ENCODE assay signal across 1 cellular context in the genomic region with DNA sequence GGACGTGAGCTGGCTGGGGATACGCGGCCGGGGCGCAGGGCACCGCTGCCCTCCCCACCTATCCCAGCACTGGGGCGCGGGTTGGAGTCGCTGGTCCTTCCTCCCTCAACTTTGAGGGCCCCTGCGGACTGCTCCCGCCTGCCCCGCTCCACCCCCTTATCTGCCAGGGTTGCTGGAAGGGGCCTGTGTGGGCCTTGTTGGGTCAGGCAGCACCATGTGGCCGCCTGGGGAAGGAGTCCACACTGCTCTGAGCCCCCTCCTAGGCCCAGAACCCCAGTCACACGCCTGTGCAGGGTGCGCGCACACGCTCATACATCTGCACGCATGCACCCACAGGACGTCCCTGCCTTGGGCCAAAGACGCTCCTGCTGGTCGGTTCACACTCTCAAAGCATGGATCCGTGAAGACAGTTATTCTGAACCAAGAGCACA.
TF ChIP-seq lines count a peak whose summit lies in the region.

No MANE protein-coding gene starts in this region.

TF ChIP-seq in HepG2, 621 proteins besides CTCF, POLR2A, EP300 and RAD21 (continued from another document):
- TF ChIP-seq ZNF749 (CRISPR knock-in tag; IDR thresholded peaks at IDR 0.05; ENCODE audit: borderline replicate concordance) (0 out of 2 replicates have a peak, but pooled peaks have one; percentile 29), NRL (CRISPR knock-in tag; IDR thresholded peaks at IDR 0.05; ENCODE audit: borderline replicate concordance) (0 out of 2 replicates have a peak, but pooled peaks have one; percentile 24), MYC (CRISPR knock-in tag; IDR thresholded peaks at IDR 0.05; ENCODE audit: borderline replicate concordance) (0 out of 2 replicates have a peak, but pooled peaks have one; percentile 25), ZNF563 (CRISPR knock-in tag; IDR thresholded peaks at IDR 0.05) (0 out of 2 replicates have a peak, but pooled peaks have one; percentile 23), ZSCAN21 (CRISPR knock-in tag; IDR thresholded peaks at IDR 0.05; ENCODE audit: borderline replicate concordance) (0 out of 2 replicates have a peak, but pooled peaks have one; percentile 42), BORCS8-MEF2B (CRISPR knock-in tag; IDR thresholded peaks at IDR 0.05) (0 out of 2 replicates have a peak, but pooled peaks have one; percentile 18), ZNF777 (CRISPR knock-in tag; IDR thresholded peaks at IDR 0.05) (0 out of 2 replicates have a peak, but pooled peaks have one; percentile 7), ZNF768 (CRISPR knock-in tag; IDR thresholded peaks at IDR 0.05) (peak; percentile 39; the same call in 1 of the 2 replicates)
- TF ChIP-seq, protein P1, sequence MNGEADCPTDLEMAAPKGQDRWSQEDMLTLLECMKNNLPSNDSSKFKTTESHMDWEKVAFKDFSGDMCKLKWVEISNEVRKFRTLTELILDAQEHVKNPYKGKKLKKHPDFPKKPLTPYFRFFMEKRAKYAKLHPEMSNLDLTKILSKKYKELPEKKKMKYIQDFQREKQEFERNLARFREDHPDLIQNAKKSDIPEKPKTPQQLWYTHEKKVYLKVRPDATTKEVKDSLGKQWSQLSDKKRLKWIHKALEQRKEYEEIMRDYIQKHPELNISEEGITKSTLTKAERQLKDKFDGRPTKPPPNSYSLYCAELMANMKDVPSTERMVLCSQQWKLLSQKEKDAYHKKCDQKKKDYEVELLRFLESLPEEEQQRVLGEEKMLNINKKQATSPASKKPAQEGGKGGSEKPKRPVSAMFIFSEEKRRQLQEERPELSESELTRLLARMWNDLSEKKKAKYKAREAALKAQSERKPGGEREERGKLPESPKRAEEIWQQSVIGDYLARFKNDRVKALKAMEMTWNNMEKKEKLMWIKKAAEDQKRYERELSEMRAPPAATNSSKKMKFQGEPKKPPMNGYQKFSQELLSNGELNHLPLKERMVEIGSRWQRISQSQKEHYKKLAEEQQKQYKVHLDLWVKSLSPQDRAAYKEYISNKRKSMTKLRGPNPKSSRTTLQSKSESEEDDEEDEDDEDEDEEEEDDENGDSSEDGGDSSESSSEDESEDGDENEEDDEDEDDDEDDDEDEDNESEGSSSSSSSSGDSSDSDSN (CRISPR knock-in tag; IDR thresholded peaks at IDR 0.05) = peak; percentile 45; the same call in 1 of the 2 replicates
TF ChIP-seq in HepG2: peak in this region for 30.
